Comparison of ENCODE assay signal across 1 cellular context in genomic region chr12:111368684-111369495, GRCh38.
TF ChIP-seq lines count a peak whose summit lies in the region.

TSS of gene PHETA1 (minus strand) at chr12:111369095. CDS start at chr12:111363427, 5,668 bp downstream.

TF ChIP-seq in WTC11, 78 proteins besides CTCF, POLR2A, EP300 and RAD21 (continued from another document):
- TF ChIP-seq ARID4B (CRISPR knock-in tag; IDR thresholded peaks at IDR 0.05; ENCODE audit: borderline replicate concordance), result no peak
- no peak for TF ChIP-seq RORB (CRISPR knock-in tag; IDR thresholded peaks at IDR 0.05)
- 0 out of 2 replicates have a peak, but pooled peaks have one; percentile 37 for TF ChIP-seq IRF1 (CRISPR knock-in tag; IDR thresholded peaks at IDR 0.05)
- TF ChIP-seq ZNF281 (CRISPR knock-in tag; IDR thresholded peaks at IDR 0.05), result no peak
- TF ChIP-seq SP1 (CRISPR knock-in tag; conservative IDR thresholded peaks at IDR 0.05), result peak; percentile 96
- TF ChIP-seq RELA (CRISPR knock-in tag; IDR thresholded peaks at IDR 0.05; ENCODE audit: borderline replicate concordance), result peak; percentile 51; the same call in 1 of the 2 replicates
- TF ChIP-seq ATF2 (CRISPR knock-in tag; IDR thresholded peaks at IDR 0.05; ENCODE audit: borderline replicate concordance, low read depth), result no peak
- TF ChIP-seq FOXK1 (CRISPR knock-in tag; IDR thresholded peaks at IDR 0.05), result peak; percentile 63
- TF ChIP-seq CREM (CRISPR knock-in tag; IDR thresholded peaks at IDR 0.05), result peak; percentile 44; the same call in 1 of the 2 replicates
- TF ChIP-seq ZNF138 (CRISPR knock-in tag; conservative IDR thresholded peaks at IDR 0.05), result peak; percentile 75; the same call in 1 of the 2 replicates
- no peak for TF ChIP-seq IRF2 (CRISPR knock-in tag; IDR thresholded peaks at IDR 0.05; ENCODE audit: borderline replicate concordance, low read depth)
- no peak for TF ChIP-seq ZNF416 (CRISPR knock-in tag; IDR thresholded peaks at IDR 0.05)
- peak; percentile 56; the same call in 1 of the 2 replicates for TF ChIP-seq ZBTB43 (CRISPR knock-in tag; IDR thresholded peaks at IDR 0.05)
- peak; percentile 55 for TF ChIP-seq GABPB1 (CRISPR knock-in tag; IDR thresholded peaks at IDR 0.05)
- no peak for TF ChIP-seq E2F1 (CRISPR knock-in tag; IDR thresholded peaks at IDR 0.05)
- peak; percentile 78 for TF ChIP-seq ETV6 (CRISPR knock-in tag; IDR thresholded peaks at IDR 0.05)
- TF ChIP-seq FOXP1 (CRISPR knock-in tag; IDR thresholded peaks at IDR 0.05; ENCODE audit: borderline replicate concordance), result peak; percentile 87
- TF ChIP-seq STAT6 (CRISPR knock-in tag; conservative IDR thresholded peaks at IDR 0.05; ENCODE audit: low read depth), result peak; percentile 64; the same call in 1 of the 2 replicates
- no peak for TF ChIP-seq ZNF512 (CRISPR knock-in tag; IDR thresholded peaks at IDR 0.05; ENCODE audit: borderline replicate concordance)
- TF ChIP-seq USF2 (CRISPR knock-in tag; IDR thresholded peaks at IDR 0.05), result no peak
- peak; percentile 50; the same call in 1 of the 2 replicates for TF ChIP-seq NFYB (CRISPR knock-in tag; conservative IDR thresholded peaks at IDR 0.05; ENCODE audit: low read depth)
- TF ChIP-seq ATF3 (CRISPR knock-in tag; conservative IDR thresholded peaks at IDR 0.05), result no peak
- TF ChIP-seq JUN (CRISPR knock-in tag; IDR thresholded peaks at IDR 0.05), result 0 out of 2 replicates have a peak, but pooled peaks have one; percentile 13
- TF ChIP-seq ZNF532 (CRISPR knock-in tag; IDR thresholded peaks at IDR 0.05; ENCODE audit: borderline replicate concordance), result no peak
- TF ChIP-seq ZNF232 (CRISPR knock-in tag; IDR thresholded peaks at IDR 0.05), result no peak
